Comparison of ENCODE assay signal across 8 cellular contexts in genomic region chr19:10749435-10750384, GRCh38. TPM values are rescaled to one million over a fixed set of nuclear protein-coding genes. Genes with fewer than 3 reads are reported as not detected.
DNase-seq lines count a peak whose midpoint lies in the region; ATAC-seq and TF ChIP-seq lines count a peak whose summit lies in the region.

No MANE protein-coding gene starts in this region.

- ATAC-seq in lung (ENCODE audit: insufficient read depth, low FRiP score) (peak; percentile 4), thoracic aorta (ENCODE audit: insufficient number of reproducible peaks, low FRiP score, low read depth) (no peak), GM19328 (IDR thresholded peaks at IDR 0.05; ENCODE audit: unreplicated experiment) (no peak), HG03039 (IDR thresholded peaks at IDR 0.05; ENCODE audit: unreplicated experiment) (no peak)

- H3K4me3 Mint-ChIP-seq in activated CD4-positive, alpha-beta T cell treated with anti-CD3 and anti-CD28 coated beads, Interleukin-2, amount 10 ng/mL, durations not matched to agents 7 days and 5 days = no peak overlapping the region

- H3K4me1 Mint-ChIP-seq in activated CD4-positive, alpha-beta T cell treated with anti-CD3 and anti-CD28 coated beads, Interleukin-2, amount 10 ng/mL, durations not matched to agents 7 days and 5 days = peaks cover 82% of the 10 kb centered on the region

- peaks cover 24 to 71% of the 10 kb centered on the region in 2 donors for H3K4me1 ChIP-seq in adrenal gland (replicated peaks in 1 of 2)
- peaks cover 12 to 36% of the 10 kb centered on the region in 2 donors for H3K4me1 ChIP-seq in lung (ENCODE audit: control insufficient read depth in 2 of 2, insufficient read depth in 2 of 2, low read length in 2 of 2)
- peaks cover 19 to 50% of the 10 kb centered on the region in 2 donors for H3K4me1 ChIP-seq in thoracic aorta (ENCODE audit: control insufficient read depth in 1 of 2, low read depth in 2 of 2)

- H3K4me3 ChIP-seq in adrenal gland (no peak overlapping the region), lung (no peak overlapping the region), thoracic aorta (no peak overlapping the region)

- no peaks in the 10 kb centered on the region for H3K27me3 Mint-ChIP-seq in activated CD4-positive, alpha-beta T cell treated with anti-CD3 and anti-CD28 coated beads, Interleukin-2, amount 10 ng/mL, durations not matched to agents 7 days and 5 days

- H3K27ac Mint-ChIP-seq in activated CD4-positive, alpha-beta T cell treated with anti-CD3 and anti-CD28 coated beads, Interleukin-2, amount 10 ng/mL, durations not matched to agents 7 days and 5 days = peak overlapping the region; percentile 74

- intact Hi-C loops in adrenal gland (cut with DNase I) = no loop called here

- POLR2A ChIA-PET in activated CD4-positive, alpha-beta T cell treated with anti-CD3 and anti-CD28 coated beads, Interleukin-2, amount 10 ng/mL, durations not matched to agents 7 days and 5 days (lab: Charles Lee) = no interaction called here

- TF ChIP-seq POLR2A in adrenal gland (IDR thresholded peaks at IDR 0.05) = no peak

- peaks cover 3% of the 10 kb centered on the region for H3K36me3 Mint-ChIP-seq in activated CD4-positive, alpha-beta T cell treated with anti-CD3 and anti-CD28 coated beads, Interleukin-2, amount 10 ng/mL, durations not matched to agents 7 days and 5 days (ENCODE audit: low read depth)

- no peak for DNase-seq in activated CD4-positive, alpha-beta T cell treated with anti-CD3 and anti-CD28 coated beads, Interleukin-2, amount 10 ng/mL, durations not matched to agents 7 days and 5 days
- DNase-seq in activated CD4-positive, alpha-beta T cell treated with anti-CD3 and anti-CD28 coated beads for 1 hour = no peak
- DNase-seq in adrenal gland = no peak
- peak; percentile 61 for DNase-seq in lung (ENCODE audit: low spot score)
- DNase-seq in thoracic aorta (ENCODE audit: low spot score) = no peak
- DNase-seq in retina = no peak

- no peak for TF ChIP-seq CTCF in adrenal gland (IDR thresholded peaks at IDR 0.05)
- TF ChIP-seq CTCF in lung (IDR thresholded peaks at IDR 0.05; ENCODE audit: control extremely low read depth, extremely low read depth) = no peak
- no peak for TF ChIP-seq CTCF in thoracic aorta (IDR thresholded peaks at IDR 0.05)

- CTCF ChIA-PET in activated CD4-positive, alpha-beta T cell treated with anti-CD3 and anti-CD28 coated beads, Interleukin-2, amount 10 ng/mL, durations not matched to agents 7 days and 5 days (lab: Charles Lee) = interaction anchor here (0.5 kb wide), 1 partner anchor 160 kb away, joined by 4 read pairs; no protein-coding TSS in a partner anchor

- 85 to 96% (median 88%) methylated on average over 11 to 13 of the region's 13 CpGs for WGBS in adrenal gland, 4 donors
- 80 to 92% methylated on average over 13 of the region's 13 CpGs for WGBS in lung, 2 donors

- H3K9me3 Mint-ChIP-seq in activated CD4-positive, alpha-beta T cell treated with anti-CD3 and anti-CD28 coated beads, Interleukin-2, amount 10 ng/mL, durations not matched to agents 7 days and 5 days = no peaks in the 10 kb centered on the region

- H3K9me3 ChIP-seq in adrenal gland (replicated peaks in 1 of 3) (no peaks in the 10 kb centered on the region), lung (ENCODE audit: control insufficient read depth in 2 of 2, insufficient read depth in 1 of 2, low read length in 1 of 2) (no peaks in the 10 kb centered on the region), thoracic aorta (no peaks in the 10 kb centered on the region)

- H3K27me3 ChIP-seq in adrenal gland (no peaks in the 10 kb centered on the region), lung (ENCODE audit: control insufficient read depth, insufficient read depth) (no peaks in the 10 kb centered on the region), thoracic aorta (replicated peaks; ENCODE audit: insufficient read depth) (no peaks in the 10 kb centered on the region)

- H3K27ac ChIP-seq in adrenal gland = peak overlapping the region in 4 of 5 donors; percentile 9 to 76 (median 64)
- peak overlapping the region; percentile 10 to 93 for H3K27ac ChIP-seq in lung (ENCODE audit: low read depth in 1 of 2, low read length in 1 of 2)
- peak overlapping the region; percentile 53 to 59 for H3K27ac ChIP-seq in thoracic aorta

- H3K36me3 ChIP-seq in adrenal gland (replicated peaks in 1 of 2) (no peaks in the 10 kb centered on the region), lung (ENCODE audit: control insufficient read depth in 2 of 2, insufficient read depth in 2 of 2, low read length in 2 of 2) (no peaks in the 10 kb centered on the region), thoracic aorta (no peaks in the 10 kb centered on the region)

RNA-seq across cellular contexts. Expression of gene DNM2, which starts 31.8 kb away (rescaled TPM):
- 100 to 1,000 TPM; 268 to 270 TPM for total RNA-seq in activated CD4-positive, alpha-beta T cell treated with anti-CD3 and anti-CD28 coated beads, Interleukin-2, amount 10 ng/mL, durations not matched to agents 7 days and 5 days
- total RNA-seq in adrenal gland (100 to 1,000 TPM; 134 to 196 (median 170) TPM), lung (100 to 1,000 TPM; 202 to 277 TPM), thoracic aorta (100 to 1,000 TPM; 153 to 195 TPM)
- polyA plus RNA-seq in adrenal gland (100 to 1,000 TPM; 103 to 157 (median 124) TPM), lung (100 to 1,000 TPM; 172 to 206 TPM)

RNA-seq across cellular contexts. Expression of gene QTRT1, which starts 48.5 kb away (rescaled TPM):
- 10 to 100 TPM; 39.9 to 43.8 TPM for total RNA-seq in activated CD4-positive, alpha-beta T cell treated with anti-CD3 and anti-CD28 coated beads, Interleukin-2, amount 10 ng/mL, durations not matched to agents 7 days and 5 days
- 10 to 100 TPM; 16.4 to 82.7 (median 44.5) TPM for total RNA-seq in adrenal gland
- 100 to 1,000 TPM in 2 of 3 donors, 1 to 10 TPM in 1; 8.1 to 466 (median 422) TPM for polyA plus RNA-seq in adrenal gland
- 10 to 100 TPM; 21.0 to 54.5 TPM for total RNA-seq in lung
- 10 to 100 TPM; 46.9 to 70.6 TPM for polyA plus RNA-seq in lung
- 10 to 100 TPM; 23.9 to 41.3 TPM for total RNA-seq in thoracic aorta
